Comparison of ENCODE assay signal across 24 cellular contexts in genomic region chr6:42079941-42080464, GRCh38.
"Had no signal": no experiment of that assay in that cellular context is flagged by ENCODE, and none has a peak within 500 bp of the region (broad histone marks: within the 10 kb centered on the region; RNA-seq: fewer than 3 reads in every experiment).

No MANE protein-coding gene starts in this region.

- H3K27ac ChIP-seq: body of pancreas, VCaP had no signal

- H3K4me3 ChIP-seq: ascending aorta, body of pancreas had no signal

- H3K4me2 ChIP-seq: SK-N-SH had no signal

- H3K9ac ChIP-seq: SK-N-SH had no signal

- FAIRE-seq: bronchial epithelial cell had no signal

- H3K27me3 ChIP-seq: ascending aorta, body of pancreas had no signal

- ATAC-seq: body of pancreas had no signal

- H3K4me1 ChIP-seq: ascending aorta, body of pancreas had no signal

- H3K9me3 ChIP-seq: ascending aorta, body of pancreas, SK-N-SH had no signal

- DNase-seq: activated CD4-positive, alpha-beta memory T cell treated with anti-CD3 and anti-CD28 coated beads for 36 hours; activated CD4-positive, alpha-beta T cell treated with anti-CD3 and anti-CD28 coated beads, Interleukin-2, amount 10 ng/mL, durations not matched to agents 7 days and 5 days; activated CD4-positive, CD25-positive, alpha-beta regulatory T cell; activated CD8-positive, alpha-beta memory T cell treated with anti-CD3 and anti-CD28 coated beads for 24 hours; activated naive CD4-positive, alpha-beta T cell treated with anti-CD3 and anti-CD28 coated beads, Interleukin-2, amount 50 U/mL, for 16 hours; activated naive CD8-positive, alpha-beta T cell treated with anti-CD3 and anti-CD28 coated beads, Interleukin-2, amount 10 ng/mL, durations not matched to agents 7 days and 5 days; activated T-cell treated with anti-CD3 and anti-CD28 coated beads, Interleukin-2, amount 50 U/mL, for 48 hours; amniotic stem cell; body of pancreas; central memory CD4-positive, alpha-beta T cell; Kasumi-1; KBM-7; NCI-H1092; NCI-H1417; NCI-H1930; NCI-H2107; NCI-H2171 treated with DMSO at 0.1 percent for 48 hours; NCI-H226; NCI-H510A treated with DMSO at 0.1 percent for 48 hours; SK-N-SH; T-helper 1 cell had no signal
